Comparison of ENCODE assay signal across 8 cellular contexts in the genomic region with DNA sequence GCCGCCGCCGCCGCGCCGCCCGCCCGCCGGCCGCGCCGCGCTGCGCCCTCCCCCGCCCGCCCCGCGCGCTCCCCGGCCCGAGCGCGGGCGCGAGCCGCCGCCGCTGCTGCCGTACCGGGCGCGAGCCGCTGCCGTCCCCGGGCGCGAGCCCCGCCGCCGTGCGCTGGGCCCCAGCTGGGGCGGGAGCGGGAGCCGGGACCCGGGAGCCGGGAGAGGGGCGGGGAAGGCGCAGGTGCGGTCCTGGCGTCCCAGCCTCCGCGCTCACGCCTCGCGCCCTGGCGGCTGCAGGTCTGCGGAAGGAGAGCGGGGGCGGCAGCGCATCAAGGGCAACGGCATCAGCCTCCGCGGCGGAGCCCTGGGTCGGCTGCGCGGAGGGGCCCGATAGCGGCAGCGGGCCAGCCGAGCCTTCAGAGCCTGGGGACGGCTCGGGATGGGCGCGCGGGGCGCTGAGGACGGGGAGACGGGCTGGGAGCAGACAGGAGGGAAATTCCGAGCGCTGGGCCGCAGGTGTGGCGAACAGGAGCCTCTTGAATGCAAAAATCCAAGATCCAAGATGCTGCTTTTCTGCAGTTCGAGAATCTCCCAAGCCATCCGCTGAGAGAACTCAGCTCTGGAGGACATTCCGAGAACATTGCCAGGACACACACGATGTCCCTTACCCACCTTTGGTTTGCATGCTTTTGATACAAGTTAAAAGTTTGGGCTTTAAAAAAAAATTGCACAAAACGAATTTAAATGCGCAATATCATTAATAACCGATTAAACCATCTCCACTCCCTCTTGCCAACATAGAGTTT.
A peak's percentile ranks its signal among the peaks of the same experiment; 100 is the strongest.
DNase-seq lines count a peak whose midpoint lies in the region; ATAC-seq and TF ChIP-seq lines count a peak whose summit lies in the region.

No MANE protein-coding gene starts in this region.

- H3K4ac ChIP-seq in trophoblast cell (ENCODE audit: low read depth, low read length): no peak overlapping the region

- no peak overlapping the region for H3K18ac ChIP-seq in trophoblast cell (ENCODE audit: low read length)

- H3K27me3 ChIP-seq in trophoblast cell (ENCODE audit: insufficient read depth, low read length): peaks cover 24% of the 10 kb centered on the region

- H3K27ac ChIP-seq in trophoblast cell (ENCODE audit: low read depth, low read length): no peak overlapping the region

- H2AK5ac ChIP-seq in trophoblast cell (ENCODE audit: low read length): no peak overlapping the region

- peaks cover 2% of the 10 kb centered on the region for H3K9me3 ChIP-seq in trophoblast cell (ENCODE audit: insufficient read depth, low read depth, low read length)

- no peak overlapping the region for H3K23ac ChIP-seq in trophoblast cell (ENCODE audit: low read length)

- H2AFZ ChIP-seq in trophoblast cell (ENCODE audit: insufficient read depth, low read length, poor library complexity): peak overlapping the region; percentile 76

- no CpG with 5 or more reads among the region's 90 CpGs for WGBS in trophoblast cell (ENCODE audit: extremely low coverage, insufficient coverage, insufficient read length)

- no peak for ATAC-seq in activated CD8-positive, alpha-beta memory T cell treated with anti-CD3 and anti-CD28 coated beads, Interleukin-2, amount 10 ng/mL, durations not matched to agents 7 days and 5 days
- ATAC-seq in T-cell (replicated peaks in 1 of 4): no peak

- no peak overlapping the region for H2BK5ac ChIP-seq in trophoblast cell (ENCODE audit: low read depth, low read length, poor library complexity)

- H4K12ac ChIP-seq in trophoblast cell (ENCODE audit: low read depth, low read length): no peak overlapping the region

- no peaks in the 10 kb centered on the region for H3K9me3 Mint-ChIP-seq in activated CD8-positive, alpha-beta memory T cell treated with anti-CD3 and anti-CD28 coated beads, Interleukin-2, amount 10 ng/mL, durations not matched to agents 7 days and 5 days (ENCODE audit: low read depth)
- H3K9me3 Mint-ChIP-seq in T-cell: peaks cover 0 to 5% (median 4%) of the 10 kb centered on the region in 3 donors
- peaks cover 9% of the 10 kb centered on the region for H3K9me3 Mint-ChIP-seq in glutamatergic neuron (ENCODE audit: unreplicated experiment)

- H3K4me1 Mint-ChIP-seq in activated CD8-positive, alpha-beta memory T cell treated with anti-CD3 and anti-CD28 coated beads, Interleukin-2, amount 10 ng/mL, durations not matched to agents 7 days and 5 days: peaks cover 7% of the 10 kb centered on the region
- H3K4me1 Mint-ChIP-seq in T-cell: peaks cover 6 to 11% (median 9%) of the 10 kb centered on the region in 3 donors
- peaks cover 5% of the 10 kb centered on the region for H3K4me1 Mint-ChIP-seq in glutamatergic neuron (ENCODE audit: low read depth, unreplicated experiment)

- DNase-seq in activated CD8-positive, alpha-beta memory T cell treated with anti-CD3 and anti-CD28 coated beads, Interleukin-2, amount 10 ng/mL, durations not matched to agents 7 days and 5 days: no peak
- no peak for DNase-seq in activated CD8-positive, alpha-beta memory T cell treated with anti-CD3 and anti-CD28 coated beads, Interleukin-2, amount 50 U/mL, for 48 hours
- DNase-seq in T-cell (no peak), glutamatergic neuron (peak; percentile 77), trophoblast cell (peak; percentile 4 to 45), MV-4-11 (lab: John Stamatoyannopoulos, UW) (no peak), GDM1 (lab: John Stamatoyannopoulos, UW) (no peak)
- no peak for DNase-seq in activated effector memory CD4-positive, alpha-beta T cell treated with anti-CD3 and anti-CD28 coated beads, Interleukin-2, amount 50 U/mL, for 16 hours

- H3K79me2 ChIP-seq in trophoblast cell (ENCODE audit: control insufficient read depth, insufficient read depth, low read length, poor library complexity): no peaks in the 10 kb centered on the region

- no peak overlapping the region for H3K9ac ChIP-seq in trophoblast cell (ENCODE audit: low read length)

- no peak overlapping the region for H4K91ac ChIP-seq in trophoblast cell (ENCODE audit: low read depth, low read length)

- peak overlapping the region; percentile 21 for H3K4me3 Mint-ChIP-seq in activated CD8-positive, alpha-beta memory T cell treated with anti-CD3 and anti-CD28 coated beads, Interleukin-2, amount 10 ng/mL, durations not matched to agents 7 days and 5 days
- H3K4me3 Mint-ChIP-seq in T-cell: peak overlapping the region in 2 of 3 donors; percentile 6 to 55
- H3K4me3 Mint-ChIP-seq in glutamatergic neuron (ENCODE audit: unreplicated experiment): peak overlapping the region; percentile 78

- no peak overlapping the region for H4K8ac ChIP-seq in trophoblast cell (ENCODE audit: low read depth, low read length)

- no peak for TF ChIP-seq CTCF in glutamatergic neuron (IDR thresholded peaks at IDR 0.05; ENCODE audit: partially characterized antibody, unreplicated experiment)

- H3K4me2 ChIP-seq in trophoblast cell (ENCODE audit: low read length): peak overlapping the region; percentile 80

- CTCF ChIA-PET in activated CD8-positive, alpha-beta memory T cell treated with anti-CD3 and anti-CD28 coated beads, Interleukin-2, amount 10 ng/mL, durations not matched to agents 7 days and 5 days (lab: Charles Lee): no interaction called here
- CTCF ChIA-PET in T-cell (lab: Charles Lee): no interaction called here

- H3K14ac ChIP-seq in trophoblast cell (ENCODE audit: low read length): no peak overlapping the region

- H2BK12ac ChIP-seq in trophoblast cell (ENCODE audit: low read length): no peak overlapping the region

- no peak overlapping the region for H2BK120ac ChIP-seq in trophoblast cell (ENCODE audit: insufficient read depth, low read length, poor library complexity)

- POLR2A ChIA-PET in T-cell (lab: Charles Lee): no interaction called here

- H3K36me3 Mint-ChIP-seq in activated CD8-positive, alpha-beta memory T cell treated with anti-CD3 and anti-CD28 coated beads, Interleukin-2, amount 10 ng/mL, durations not matched to agents 7 days and 5 days: peaks cover 7% of the 10 kb centered on the region
- H3K36me3 Mint-ChIP-seq in T-cell (peaks cover 3% of the 10 kb centered on the region), glutamatergic neuron (ENCODE audit: unreplicated experiment) (peaks cover 4% of the 10 kb centered on the region)

- peaks cover 2 to 3% of the 10 kb centered on the region in 2 experiments for H3K4me1 ChIP-seq in trophoblast cell (ENCODE audit: control insufficient read depth in 1 of 2, insufficient read depth in 2 of 2, low read length in 2 of 2)

- H3K79me1 ChIP-seq in trophoblast cell (ENCODE audit: low read length): no peaks in the 10 kb centered on the region

- H3K4me3 ChIP-seq in trophoblast cell (ENCODE audit: low read depth, low read length): peak overlapping the region; percentile 68

- H3K36me3 ChIP-seq in trophoblast cell (ENCODE audit: control insufficient read depth in 1 of 2, insufficient read depth in 2 of 2, low read length in 2 of 2): no peaks in the 10 kb centered on the region

- H3K27me3 Mint-ChIP-seq in activated CD8-positive, alpha-beta memory T cell treated with anti-CD3 and anti-CD28 coated beads, Interleukin-2, amount 10 ng/mL, durations not matched to agents 7 days and 5 days: peaks cover 62% of the 10 kb centered on the region
- peaks cover 61 to 71% of the 10 kb centered on the region in 2 donors for H3K27me3 Mint-ChIP-seq in T-cell
- peaks cover 18% of the 10 kb centered on the region for H3K27me3 Mint-ChIP-seq in glutamatergic neuron (ENCODE audit: unreplicated experiment)

- H3K27ac Mint-ChIP-seq in activated CD8-positive, alpha-beta memory T cell treated with anti-CD3 and anti-CD28 coated beads, Interleukin-2, amount 10 ng/mL, durations not matched to agents 7 days and 5 days: peak overlapping the region; percentile 45
- H3K27ac Mint-ChIP-seq in T-cell: no peak overlapping the region
- no peak overlapping the region for H3K27ac Mint-ChIP-seq in glutamatergic neuron (ENCODE audit: unreplicated experiment)

Comparison
In these comparisons a context has a peak if more than half of its experiments do, and no peak if none do; other contexts are left out.
1. DNase-seq: peak in glutamatergic neuron (single experiment) and trophoblast cell (2 of 2); none in activated CD8-positive, alpha-beta memory T cell treated with anti-CD3 and anti-CD28 coated beads, Interleukin-2, amount 10 ng/mL, durations not matched to agents 7 days and 5 days (single experiment), activated CD8-positive, alpha-beta memory T cell treated with anti-CD3 and anti-CD28 coated beads, Interleukin-2, amount 50 U/mL, for 48 hours (single experiment), T-cell (0 of 34), MV-4-11 (single experiment), GDM1 (single experiment) and activated effector memory CD4-positive, alpha-beta T cell treated with anti-CD3 and anti-CD28 coated beads, Interleukin-2, amount 50 U/mL, for 16 hours (single experiment).
2. H3K4me3 Mint-ChIP-seq: peak in every context shown above with its lines; median percentile 78 in glutamatergic neuron; 30 in T-cell; 21 in activated CD8-positive, alpha-beta memory T cell treated with anti-CD3 and anti-CD28 coated beads, Interleukin-2, amount 10 ng/mL, durations not matched to agents 7 days and 5 days.